Comparison of ENCODE assay signal across 8 cellular contexts in genomic region chr11:59058120-59058917, GRCh38. TPM values are rescaled to one million over a fixed set of nuclear protein-coding genes. Genes with fewer than 3 reads are reported as not detected.
DNase-seq lines count a peak whose midpoint lies in the region; ATAC-seq and TF ChIP-seq lines count a peak whose summit lies in the region.
"Not testable (repeated sequence)": the region's sequence is repeated elsewhere in the genome, so short reads cannot be mapped to it uniquely, and the experiment has no call there.

No MANE protein-coding gene starts in this region.

- H3K4me3 Mint-ChIP-seq in activated T-cell treated with anti-CD3 and anti-CD28 coated beads, Interleukin-2, amount 50 U/mL, for 72 hours: peak overlapping the region; percentile 77 to 84
- H3K4me3 Mint-ChIP-seq in naive thymus-derived CD4-positive, alpha-beta T cell: peak overlapping the region; percentile 66 to 87 (median 82)

- H3K4me3 ChIP-seq in Jurkat, Clone E6-1 (ENCODE audit: low read length): not testable (repeated sequence)
- peak overlapping the region; percentile 24 to 44 for H3K4me3 ChIP-seq in Panc1 (ENCODE audit: low read depth in 2 of 2, low read length in 2 of 2)
- H3K4me3 ChIP-seq in naive thymus-derived CD4-positive, alpha-beta T cell (ENCODE audit: low read length): peak overlapping the region; percentile 57

- not testable (repeated sequence) for H3K4me1 ChIP-seq in Panc1 (ENCODE audit: control insufficient read depth, insufficient read depth, low read length); naive thymus-derived CD4-positive, alpha-beta T cell (ENCODE audit: control insufficient read depth in 2 of 2, insufficient read depth in 2 of 2, low read length in 2 of 2)

- not testable (repeated sequence) for H3K9me3 Mint-ChIP-seq in activated T-cell treated with anti-CD3 and anti-CD28 coated beads, Interleukin-2, amount 50 U/mL, for 72 hours; naive thymus-derived CD4-positive, alpha-beta T cell

- POLR2A ChIA-PET in Panc1 (lab: Charles Lee): not testable (repeated sequence)
- POLR2A ChIA-PET in naive thymus-derived CD4-positive, alpha-beta T cell (lab: Charles Lee): interaction anchor here (0.7 kb wide), 1 partner anchor 86 kb away, joined by 4 read pairs; no protein-coding TSS in a partner anchor

- not testable (repeated sequence) for H3K36me3 ChIP-seq in Panc1 (ENCODE audit: control insufficient read depth, insufficient read depth, low read length); naive thymus-derived CD4-positive, alpha-beta T cell (ENCODE audit: control insufficient read depth in 2 of 3, insufficient read depth in 3 of 3, low read length in 3 of 3)

- not testable (repeated sequence) for H3K4me1 Mint-ChIP-seq in activated T-cell treated with anti-CD3 and anti-CD28 coated beads, Interleukin-2, amount 50 U/mL, for 72 hours (ENCODE audit: low read depth)
- peaks cover 8 to 10% (median 9%) of the 10 kb centered on the region in 7 donors for H3K4me1 Mint-ChIP-seq in naive thymus-derived CD4-positive, alpha-beta T cell

- CTCF ChIA-PET in Panc1 (lab: Charles Lee): interaction anchor here (0.5 to 1.2 kb wide), 8 partner anchors 23 to 411 kb away, joined by 3 to 8 read pairs (median 3); no protein-coding TSS in a partner anchor
- CTCF ChIA-PET in naive thymus-derived CD4-positive, alpha-beta T cell (lab: Charles Lee): interaction anchor here (0.6 to 1.8 kb wide), 7 partner anchors 8 to 1419 kb away, joined by 3 to 8 read pairs (median 4); no protein-coding TSS in a partner anchor

- H3K27ac ChIP-seq in Panc1 (ENCODE audit: low read length); naive thymus-derived CD4-positive, alpha-beta T cell (ENCODE audit: low read depth, low read length): not testable (repeated sequence)

- H3K27ac Mint-ChIP-seq in activated T-cell treated with anti-CD3 and anti-CD28 coated beads, Interleukin-2, amount 50 U/mL, for 72 hours: not testable (repeated sequence)
- H3K27ac Mint-ChIP-seq in naive thymus-derived CD4-positive, alpha-beta T cell: peak overlapping the region in 1 of 9 donors; percentile 37

- not testable (repeated sequence) for H3K36me3 Mint-ChIP-seq in activated T-cell treated with anti-CD3 and anti-CD28 coated beads, Interleukin-2, amount 50 U/mL, for 72 hours (ENCODE audit: insufficient read depth in 2 of 2); naive thymus-derived CD4-positive, alpha-beta T cell

- in situ Hi-C loops in Panc1 (cut with HindIII; ENCODE audit: low pct_unique_long_range_greater_than_20kb, low sequenced_read_pairs): not testable (repeated sequence)

- ATAC-seq in GM21786 (IDR thresholded peaks at IDR 0.05; ENCODE audit: unreplicated experiment) (peak; percentile 92), Panc1 (peak; percentile 91)
- ATAC-seq in activated T-cell treated with anti-CD3 and anti-CD28 coated beads, Interleukin-2, amount 50 U/mL, for 72 hours (replicated peaks in 1 of 2): peak; percentile 92 to 93
- ATAC-seq in naive thymus-derived CD4-positive, alpha-beta T cell: peak; percentile 96

- intact Hi-C loops in Panc1 (cut with micrococcal nuclease; ENCODE audit: unreplicated experiment): loop anchor here (5.0 to 10.0 kb wide), 2 partner anchors 79 to 104 kb away; no protein-coding TSS in a partner anchor
- intact Hi-C loops in naive thymus-derived CD4-positive, alpha-beta T cell (cut with micrococcal nuclease): loop anchor here (1.0 to 10.0 kb wide), 5 partner anchors 84 to 1314 kb away; partner anchors contain the start of genes FAM111A (in 1 of the 2) and SELENOH (in 1 of the 2)

- TF ChIP-seq CTCF in Panc1 (IDR thresholded peaks at IDR 0.05): peak; percentile 87

- peaks cover 44% of the 10 kb centered on the region for H3K27me3 Mint-ChIP-seq in activated T-cell treated with anti-CD3 and anti-CD28 coated beads, Interleukin-2, amount 50 U/mL, for 72 hours (ENCODE audit: low read depth)
- peaks cover 28 to 49% (median 37%) of the 10 kb centered on the region in 5 donors for H3K27me3 Mint-ChIP-seq in naive thymus-derived CD4-positive, alpha-beta T cell

- not testable (repeated sequence) for BruUV-seq in Panc1 (replicated peaks; lab: Mats Ljungman, UMichigan)

- DNase-seq in DMS79 treated with DMSO at 0.1 percent for 48 hours (lab: John Stamatoyannopoulos, UW) (peak; percentile 95), Panc1 (ENCODE audit: low read depth, low spot score) (peak; percentile 57), fibroblast of peridontal ligament (ENCODE audit: extremely low read depth) (peak; percentile 90)
- DNase-seq in Jurkat, Clone E6-1 (ENCODE audit: low read depth, low spot score): peak; percentile 83
- DNase-seq in activated T-cell treated with anti-CD3 and anti-CD28 coated beads, Interleukin-2, amount 50 U/mL, for 72 hours: peak; percentile 88 to 91
- DNase-seq in naive thymus-derived CD4-positive, alpha-beta T cell: peak; percentile 61 to 90 (median 77)
- peak; percentile 26 to 53 for DNase-seq in stimulated activated CD8-positive, alpha-beta memory T cell treated with anti-CD3 and anti-CD28 coated beads, Interleukin-7, amount 100 ng/mL, for 4 hours (ENCODE audit: low read depth in 2 of 2)

- H3K27me3 ChIP-seq in Panc1 (ENCODE audit: control insufficient read depth, insufficient read depth, low read length); naive thymus-derived CD4-positive, alpha-beta T cell (ENCODE audit: control insufficient read depth in 2 of 2, insufficient read depth in 2 of 2, low read length in 2 of 2): not testable (repeated sequence)

- H3K9me3 ChIP-seq in Panc1 (ENCODE audit: control insufficient read depth, insufficient read depth, low read depth, low read length); naive thymus-derived CD4-positive, alpha-beta T cell (ENCODE audit: control insufficient read depth in 2 of 3, low read length in 3 of 3): not testable (repeated sequence)

RNA-seq across cellular contexts. Expression of gene GLYATL1B, which starts 27.8 kb away (rescaled TPM):
- not detected for polyA plus RNA-seq in Jurkat, Clone E6-1 (2012; ENCODE audit: insufficient read depth, insufficient read length)
- total RNA-seq in Panc1 (2021; ENCODE audit: unreplicated experiment): not detected
- polyA plus RNA-seq in Panc1 (2012; ENCODE audit: insufficient read length): not detected
- total RNA-seq in activated T-cell treated with anti-CD3 and anti-CD28 coated beads, Interleukin-2, amount 50 U/mL, for 72 hours: not detected
- not detected for total RNA-seq in naive thymus-derived CD4-positive, alpha-beta T cell
- polyA plus RNA-seq in naive thymus-derived CD4-positive, alpha-beta T cell: not detected

RNA-seq across cellular contexts. Expression of gene FAM111B, which starts 48.7 kb away (rescaled TPM):
- polyA plus RNA-seq in Jurkat, Clone E6-1 (2012; ENCODE audit: insufficient read depth, insufficient read length): 26.3 TPM
- 23.6 TPM for total RNA-seq in Panc1 (2021; ENCODE audit: unreplicated experiment)
- 3.6 TPM for polyA plus RNA-seq in Panc1 (2012; ENCODE audit: insufficient read length)
- total RNA-seq in activated T-cell treated with anti-CD3 and anti-CD28 coated beads, Interleukin-2, amount 50 U/mL, for 72 hours: 1 to 10 TPM; 7.4 to 9.1 TPM
- total RNA-seq in naive thymus-derived CD4-positive, alpha-beta T cell: 10 to 100 TPM in 1 of 5 experiments, under 1 TPM in 3, not detected in 1; 0.11 to 79.8 (median 0.42) TPM
- polyA plus RNA-seq in naive thymus-derived CD4-positive, alpha-beta T cell: not detected

Comparison
In these comparisons a context has a peak if more than half of its experiments do, and no peak if none do; other contexts are left out.
1. DNase-seq: peak in every context shown above with its lines; median percentile 95 in DMS79 treated with DMSO at 0.1 percent for 48 hours; 90 in fibroblast of peridontal ligament; 90 in activated T-cell treated with anti-CD3 and anti-CD28 coated beads, Interleukin-2, amount 50 U/mL, for 72 hours; 83 in Jurkat, Clone E6-1; 77 in naive thymus-derived CD4-positive, alpha-beta T cell; 57 in Panc1; 40 in stimulated activated CD8-positive, alpha-beta memory T cell treated with anti-CD3 and anti-CD28 coated beads, Interleukin-7, amount 100 ng/mL, for 4 hours.